In genomic region chr1:108524676-108525075, GRCh38 we compare ENCODE assay signal across 9 cellular contexts.
"Had no signal": no experiment of that assay in that cellular context is flagged by ENCODE, and none has a peak within 500 bp of the region (broad histone marks: within the 10 kb centered on the region; RNA-seq: fewer than 3 reads in every experiment).

No MANE protein-coding gene starts in this region.

- H3K27ac ChIP-seq: HL-60 had no signal

- DNase-seq: H9, HCEC 1CT, HFFc6 had no signal

- H3K4me3 Mint-ChIP-seq: GM23338, H9, HFFc6, IgD-negative memory B cell had no signal

- H3K27ac Mint-ChIP-seq: GM23338, H9, HFFc6, IgD-negative memory B cell had no signal

- H3K4me1 Mint-ChIP-seq: GM23338, IgD-negative memory B cell had no signal

- H3K4me3 ChIP-seq: GM23338 had no signal

- H3K4me2 ChIP-seq: GM23338 had no signal

- H2AFZ ChIP-seq: GM23338 had no signal

- H3K36me3 Mint-ChIP-seq: IgD-negative memory B cell had no signal

- H3K9me3 Mint-ChIP-seq: HFFc6 had no signal

- ATAC-seq: GM23338, HepG2 had no signal

- FAIRE-seq: H1, H54, HepG2 had no signal
